In genomic region chr16:67183627-67184452, GRCh38 we compare ENCODE assay signal across 8 cellular contexts. TPM values are rescaled to one million over a fixed set of nuclear protein-coding genes. Genes with fewer than 3 reads are reported as not detected.
DNase-seq lines count a peak whose midpoint lies in the region; ATAC-seq, FAIRE-seq and TF ChIP-seq lines count a peak whose summit lies in the region.

TSS of gene MATCAP1 (minus strand) at chr16:67183963. CDS start at chr16:67180610, 3,353 bp downstream.

- peak within 1 kb of the TSS; percentile 79 to 81 for H3K4me3 ChIP-seq in kidney (ENCODE audit: low read length in 2 of 2)

- no peaks in the 10 kb centered on the region for H3K36me3 ChIP-seq in kidney (ENCODE audit: control insufficient read depth in 1 of 2, insufficient read depth in 2 of 2, low read length in 2 of 2)

- H3K9me3 ChIP-seq in kidney (ENCODE audit: control insufficient read depth in 1 of 2, low read length in 2 of 2), result no peaks in the 10 kb centered on the region

- ATAC-seq in HG03439 (IDR thresholded peaks at IDR 0.05; ENCODE audit: unreplicated experiment), result peak; percentile 82

- intact Hi-C loops in kidney (cut with DNase I), result no loop called here

- H3K4me1 ChIP-seq in kidney (ENCODE audit: control insufficient read depth in 1 of 2, insufficient read depth in 1 of 2, low read depth in 1 of 2, low read length in 2 of 2), result peaks cover 9 to 24% of the 10 kb centered on the region in 2 donors

- DNase-seq in Ammon's horn (ENCODE audit: low spot score), result peak; percentile 99
- DNase-seq in GM19238 (ENCODE audit: insufficient read length, low spot score), result peak; percentile 100
- DNase-seq in NCI-H510A (lab: John Stamatoyannopoulos, UW), result peak; percentile 85
- peak; percentile 92 for DNase-seq in activated CD4-positive, CD25-positive, alpha-beta regulatory T cell treated with anti-CD3 and anti-CD28 coated beads, Interleukin-2, amount 50 U/mL, for 72 hours
- peak; percentile 87 to 99 for DNase-seq in cerebellar nuclear complex (lab: John Stamatoyannopoulos, UW)
- peak; percentile 97 for DNase-seq in kidney
- DNase-seq in stimulated activated CD4-positive, alpha-beta T cell treated with anti-CD3 and anti-CD28 coated beads, Interleukin-15, amount 100 ng/mL, for 1 hour (ENCODE audit: low read depth in 1 of 2, low spot score in 1 of 2), result peak; percentile 77 to 84

- no peak for TF ChIP-seq CTCF in kidney (IDR thresholded peaks at IDR 0.05; ENCODE audit: borderline replicate concordance, extremely low read depth, insufficient read depth)

- peak within 1 kb of the TSS; percentile 95 to 96 for H3K27ac ChIP-seq in kidney (ENCODE audit: low read depth in 2 of 2, low read length in 2 of 2)

- peak; percentile 93 for FAIRE-seq in kidney (lab: Jason Lieb, UNC)

- H3K9ac ChIP-seq in kidney (ENCODE audit: low read length in 2 of 2), result peak within 1 kb of the TSS; percentile 43 to 67

RNA-seq across cellular contexts. Expression of gene MATCAP1, which starts in this region (rescaled TPM):
- 38.8 TPM for total RNA-seq in kidney
- polyA plus RNA-seq in kidney (ENCODE audit: insufficient read depth, low read depth, low replicate concordance), result 15.5 TPM

Comparison
In these comparisons a context has a peak if more than half of its experiments do, and no peak if none do; other contexts are left out.
1. Peak in every context shown above with its lines: DNase-seq, ATAC-seq, H3K4me3 ChIP-seq and H3K27ac ChIP-seq.